8 cellular contexts compared by ENCODE assay signal in genomic region chr20:37095108-37095608, GRCh38. TPM values are rescaled to one million over a fixed set of nuclear protein-coding genes. Genes with fewer than 3 reads are reported as not detected.
DNase-seq lines count a peak whose midpoint lies in the region; ATAC-seq and TF ChIP-seq lines count a peak whose summit lies in the region.

No MANE protein-coding gene starts in this region.

- H3K27me3 Mint-ChIP-seq in activated CD8-positive, alpha-beta T cell treated with anti-CD3 and anti-CD28 coated beads for 36 hours: no peaks in the 10 kb centered on the region

- peak; percentile 32 for ATAC-seq in GM21723 (IDR thresholded peaks at IDR 0.05; ENCODE audit: unreplicated experiment)
- peak; percentile 50 for ATAC-seq in activated CD8-positive, alpha-beta T cell treated with anti-CD3 and anti-CD28 coated beads for 36 hours

- H3K79me1 ChIP-seq in neuronal stem cell (ENCODE audit: low read depth, low read length): peaks cover 3% of the 10 kb centered on the region

- WGBS in neuronal stem cell (ENCODE audit: extremely low coverage in 2 of 2, insufficient read length in 2 of 2, insufficient replicate concordance in 1 of 2), 2 donors: no CpG with 5 or more reads among the region's 19 CpGs

- H3K27ac Mint-ChIP-seq in activated CD8-positive, alpha-beta T cell treated with anti-CD3 and anti-CD28 coated beads for 36 hours: peak overlapping the region; percentile 100

- H3K27ac ChIP-seq in fibroblast of lung (ENCODE audit: insufficient read depth, low read length) (peak overlapping the region; percentile 72), neuronal stem cell (replicated peaks; ENCODE audit: low read length) (peak overlapping the region; percentile 2)

- H3K9ac ChIP-seq in fibroblast of lung (ENCODE audit: insufficient read depth, low read length) (peak overlapping the region; percentile 76), neuronal stem cell (ENCODE audit: low read depth, low read length, poor library complexity) (peak overlapping the region; percentile 66)

- no peaks in the 10 kb centered on the region for H3K27me3 ChIP-seq in fibroblast of lung (ENCODE audit: control insufficient read depth, insufficient read depth, low read length)
- no peaks in the 10 kb centered on the region for H3K27me3 ChIP-seq in neuronal stem cell (ENCODE audit: control insufficient read depth in 3 of 3, insufficient read depth in 3 of 3, low read depth in 1 of 3, low read length in 3 of 3)

- no peaks in the 10 kb centered on the region for H3K9me3 ChIP-seq in fibroblast of lung (ENCODE audit: control insufficient read depth, insufficient read depth, low read depth, low read length)
- H3K9me3 ChIP-seq in neuronal stem cell (replicated peaks in 1 of 2; ENCODE audit: control insufficient read depth in 2 of 2, insufficient read depth in 1 of 2, low read depth in 1 of 2, low read length in 2 of 2): no peaks in the 10 kb centered on the region

- peak overlapping the region; percentile 94 for H3K4me3 Mint-ChIP-seq in activated CD8-positive, alpha-beta T cell treated with anti-CD3 and anti-CD28 coated beads for 36 hours

- H4K8ac ChIP-seq in neuronal stem cell (ENCODE audit: low read depth, low read length): no peak overlapping the region

- no peak overlapping the region for H2BK12ac ChIP-seq in neuronal stem cell (ENCODE audit: low read length)

- H2AK5ac ChIP-seq in neuronal stem cell (ENCODE audit: low read depth, low read length): no peak overlapping the region

- intact Hi-C loops in activated CD8-positive, alpha-beta T cell treated with anti-CD3 and anti-CD28 coated beads for 36 hours (cut with micrococcal nuclease): no loop called here

- H3K79me2 ChIP-seq in fibroblast of lung (ENCODE audit: control insufficient read depth, insufficient read depth, low read length): peaks cover 38% of the 10 kb centered on the region

- H3K4me2 ChIP-seq in fibroblast of lung (ENCODE audit: extremely low read depth, insufficient read depth, low read length) (peak overlapping the region; percentile 80), neuronal stem cell (ENCODE audit: insufficient read depth, low read length, poor library complexity, severe bottlenecking) (peak overlapping the region; percentile 74)

- peaks cover 37% of the 10 kb centered on the region for H3K36me3 Mint-ChIP-seq in activated CD8-positive, alpha-beta T cell treated with anti-CD3 and anti-CD28 coated beads for 36 hours (ENCODE audit: low read depth)

- H2AFZ ChIP-seq in fibroblast of lung (ENCODE audit: low read length) (peak overlapping the region; percentile 88), neuronal stem cell (ENCODE audit: low read length) (peak overlapping the region; percentile 99)

- peak overlapping the region; percentile 73 to 81 (median 77) for H3K4me3 ChIP-seq in fibroblast of lung (replicated peaks in 1 of 4; ENCODE audit: control extremely low read depth in 1 of 4, insufficient read depth in 1 of 4, low read depth in 3 of 4, low read length in 4 of 4)
- peak overlapping the region; percentile 67 to 91 for H3K4me3 ChIP-seq in neuronal stem cell (ENCODE audit: low read length in 2 of 2)

- POLR2A ChIA-PET in activated CD8-positive, alpha-beta T cell treated with anti-CD3 and anti-CD28 coated beads for 36 hours (lab: Charles Lee): interaction anchor here (0.6 to 5.7 kb wide), 29 partner anchors 8 to 938 kb away, joined by 3 to 48 read pairs (median 4); partner anchors contain the start of genes BLCAP, MANBAL, MROH8 and RPN2

- H3K9me3 Mint-ChIP-seq in activated CD8-positive, alpha-beta T cell treated with anti-CD3 and anti-CD28 coated beads for 36 hours: no peaks in the 10 kb centered on the region

- H2BK5ac ChIP-seq in neuronal stem cell (ENCODE audit: low read length): no peak overlapping the region

- H4K20me1 ChIP-seq in fibroblast of lung (ENCODE audit: control insufficient read depth, extremely low read depth, insufficient read depth, low read length): no peaks in the 10 kb centered on the region

- no peak overlapping the region for H2BK15ac ChIP-seq in neuronal stem cell (ENCODE audit: low read length)

- H3K14ac ChIP-seq in neuronal stem cell (ENCODE audit: low read length): no peak overlapping the region

- no peak overlapping the region for H3K23ac ChIP-seq in neuronal stem cell (ENCODE audit: low read depth, low read length, poor library complexity)

- H2BK120ac ChIP-seq in neuronal stem cell (ENCODE audit: low read depth, low read length): no peak overlapping the region

- H3K4me1 Mint-ChIP-seq in activated CD8-positive, alpha-beta T cell treated with anti-CD3 and anti-CD28 coated beads for 36 hours (ENCODE audit: low read depth): peaks cover 32% of the 10 kb centered on the region

- H3K4ac ChIP-seq in neuronal stem cell (ENCODE audit: low read length): no peak overlapping the region

- no peak overlapping the region for H4K91ac ChIP-seq in neuronal stem cell (ENCODE audit: low read depth, low read length, poor library complexity)

- CTCF ChIA-PET in activated CD8-positive, alpha-beta T cell treated with anti-CD3 and anti-CD28 coated beads for 36 hours (lab: Charles Lee): interaction anchor here (0.7 to 1.5 kb wide), 3 partner anchors 14 to 87 kb away, joined by 3 to 4 read pairs (median 4); no protein-coding TSS in a partner anchor

- TF ChIP-seq CTCF in activated CD8-positive, alpha-beta T cell treated with anti-CD3 and anti-CD28 coated beads for 36 hours (IDR thresholded peaks at IDR 0.05): no peak
- TF ChIP-seq CTCF in fibroblast of lung (conservative IDR thresholded peaks at IDR 0.05 in 1 of 2, IDR thresholded peaks at IDR 0.05 in 1 of 2; ENCODE audit: low read depth in 1 of 2, low read length in 2 of 2): no peak

- H3K36me3 ChIP-seq in fibroblast of lung (ENCODE audit: control insufficient read depth, insufficient read depth, low read length) (no peaks in the 10 kb centered on the region), neuronal stem cell (replicated peaks in 1 of 2; ENCODE audit: control insufficient read depth in 2 of 2, insufficient read depth in 2 of 2, low read length in 2 of 2) (peaks cover 2 to 44% of the 10 kb centered on the region in 2 donors)

- DNase-seq in EL (peak; percentile 28), MV-4-11 (lab: John Stamatoyannopoulos, UW) (peak; percentile 42), fibroblast of lung (ENCODE audit: low read depth in 2 of 2) (peak in 1 of 2 donors; percentile 6), neuronal stem cell (ENCODE audit: low spot score) (no peak), DMS114 treated with DMSO at 0.1 percent for 48 hours (lab: John Stamatoyannopoulos, UW; ENCODE audit: unreplicated experiment) (no peak), NCI-H524 treated with DMSO at 0.1 percent for 48 hours (lab: John Stamatoyannopoulos, UW) (no peak)
- DNase-seq in activated CD8-positive, alpha-beta T cell treated with anti-CD3 and anti-CD28 coated beads for 36 hours: peak; percentile 64

- H3K18ac ChIP-seq in neuronal stem cell (ENCODE audit: low read length): peak overlapping the region; percentile 86

- H3K4me1 ChIP-seq in fibroblast of lung (ENCODE audit: control insufficient read depth, extremely low read depth, insufficient read depth, low read length) (no peaks in the 10 kb centered on the region), neuronal stem cell (ENCODE audit: control insufficient read depth in 2 of 2, insufficient read depth in 1 of 2, low read depth in 1 of 2, low read length in 2 of 2) (peaks cover 8% of the 10 kb centered on the region in 2 donors)

RNA-seq across cellular contexts. Expression of gene RBL1, which starts 0.6 kb away (rescaled TPM):
- 10 to 100 TPM; 33.9 to 39.6 TPM for total RNA-seq in activated CD8-positive, alpha-beta T cell treated with anti-CD3 and anti-CD28 coated beads for 36 hours
- total RNA-seq in fibroblast of lung: 6.7 and 9.1 TPM in 2 replicates
- 6.9 and 13.2 TPM in 2 replicates for polyA plus RNA-seq in fibroblast of lung
- polyA plus RNA-seq in fibroblast of lung (2012): 4.4 and 7.9 TPM in 2 replicates
- 1.1 and 5.9 TPM in 2 replicates for polyA minus RNA-seq in fibroblast of lung (ENCODE audit: low replicate concordance)
- polyA plus RNA-seq in neuronal stem cell (2013, experiment 1 of 2): 5.6 TPM
- polyA plus RNA-seq in neuronal stem cell (2013, experiment 2 of 2): 6.1 TPM

Comparison
In these comparisons a context has a peak if more than half of its experiments do, and no peak if none do; other contexts are left out.
1. DNase-seq: peak in EL (single experiment), MV-4-11 (single experiment) and activated CD8-positive, alpha-beta T cell treated with anti-CD3 and anti-CD28 coated beads for 36 hours (single experiment); none in neuronal stem cell (single experiment), DMS114 treated with DMSO at 0.1 percent for 48 hours (single experiment) and NCI-H524 treated with DMSO at 0.1 percent for 48 hours (single experiment).